1 cellular context compared by ENCODE assay signal in the genomic region with DNA sequence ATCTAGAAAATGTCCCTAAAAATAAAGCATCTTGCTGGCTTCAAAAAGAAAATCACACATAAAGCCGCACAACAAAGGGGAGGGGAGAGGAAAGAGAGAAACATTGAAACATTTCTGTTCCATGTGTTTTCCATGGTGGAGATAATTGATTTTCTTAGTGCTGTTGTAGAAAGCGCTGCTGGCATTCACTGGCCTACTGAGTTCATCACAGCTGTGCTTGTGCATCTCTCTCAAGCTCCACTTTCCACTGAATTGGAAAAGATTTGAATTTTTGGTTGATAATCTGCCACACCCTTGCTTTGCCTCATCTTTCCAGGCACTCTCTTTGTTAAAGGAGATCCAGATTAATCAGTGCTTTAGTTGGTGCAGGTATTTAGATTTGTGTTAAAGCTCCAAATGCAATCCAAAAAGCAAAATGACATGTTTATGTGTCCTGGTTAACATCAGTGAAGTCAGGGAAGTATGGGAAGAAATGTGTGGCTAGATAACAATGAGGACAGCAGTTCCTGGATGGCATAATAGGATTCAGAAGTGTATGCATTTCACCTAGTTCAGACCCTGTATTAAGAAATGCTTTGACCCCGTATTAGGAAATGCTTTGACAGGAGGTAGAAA.
TF ChIP-seq lines count a peak whose summit lies in the region.

No MANE protein-coding gene starts in this region.

TF ChIP-seq in HCT116, 20 proteins besides CTCF, POLR2A, EP300 and RAD21 (continued from another document):
- TF ChIP-seq, protein P1, sequence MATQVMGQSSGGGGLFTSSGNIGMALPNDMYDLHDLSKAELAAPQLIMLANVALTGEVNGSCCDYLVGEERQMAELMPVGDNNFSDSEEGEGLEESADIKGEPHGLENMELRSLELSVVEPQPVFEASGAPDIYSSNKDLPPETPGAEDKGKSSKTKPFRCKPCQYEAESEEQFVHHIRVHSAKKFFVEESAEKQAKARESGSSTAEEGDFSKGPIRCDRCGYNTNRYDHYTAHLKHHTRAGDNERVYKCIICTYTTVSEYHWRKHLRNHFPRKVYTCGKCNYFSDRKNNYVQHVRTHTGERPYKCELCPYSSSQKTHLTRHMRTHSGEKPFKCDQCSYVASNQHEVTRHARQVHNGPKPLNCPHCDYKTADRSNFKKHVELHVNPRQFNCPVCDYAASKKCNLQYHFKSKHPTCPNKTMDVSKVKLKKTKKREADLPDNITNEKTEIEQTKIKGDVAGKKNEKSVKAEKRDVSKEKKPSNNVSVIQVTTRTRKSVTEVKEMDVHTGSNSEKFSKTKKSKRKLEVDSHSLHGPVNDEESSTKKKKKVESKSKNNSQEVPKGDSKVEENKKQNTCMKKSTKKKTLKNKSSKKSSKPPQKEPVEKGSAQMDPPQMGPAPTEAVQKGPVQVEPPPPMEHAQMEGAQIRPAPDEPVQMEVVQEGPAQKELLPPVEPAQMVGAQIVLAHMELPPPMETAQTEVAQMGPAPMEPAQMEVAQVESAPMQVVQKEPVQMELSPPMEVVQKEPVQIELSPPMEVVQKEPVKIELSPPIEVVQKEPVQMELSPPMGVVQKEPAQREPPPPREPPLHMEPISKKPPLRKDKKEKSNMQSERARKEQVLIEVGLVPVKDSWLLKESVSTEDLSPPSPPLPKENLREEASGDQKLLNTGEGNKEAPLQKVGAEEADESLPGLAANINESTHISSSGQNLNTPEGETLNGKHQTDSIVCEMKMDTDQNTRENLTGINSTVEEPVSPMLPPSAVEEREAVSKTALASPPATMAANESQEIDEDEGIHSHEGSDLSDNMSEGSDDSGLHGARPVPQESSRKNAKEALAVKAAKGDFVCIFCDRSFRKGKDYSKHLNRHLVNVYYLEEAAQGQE (IDR thresholded peaks at IDR 0.05; ENCODE audit: low read depth) = no peak
- no peak for TF ChIP-seq JUND (IDR thresholded peaks at IDR 0.05)
- TF ChIP-seq EGR1 (IDR thresholded peaks at IDR 0.05; ENCODE audit: low read depth) = no peak
